In genomic region chr6:39702265-39702664, GRCh38 we compare ENCODE assay signal across 37 cellular contexts. TPM values are rescaled to one million over a fixed set of nuclear protein-coding genes. Genes with fewer than 3 reads are reported as not detected.
"Had no signal": no experiment of that assay in that cellular context is flagged by ENCODE, and none has a peak within 500 bp of the region (broad histone marks: within the 10 kb centered on the region; RNA-seq: fewer than 3 reads in every experiment).

No MANE protein-coding gene starts in this region.

- H3K9ac ChIP-seq: KMS-11 had no signal

- H3K9me3 ChIP-seq: MG63 had no signal

- H3K4me2 ChIP-seq: KMS-11 had no signal

- DNase-seq: Karpas-422, Kasumi-1, KG1, MG63, MM.1S, MV-4-11, NCI-H1048, NCI-H1092, NCI-H1092 treated with DMSO at 0.1 percent for 48 hours, NCI-H1105, NCI-H1105 treated with DMSO at 0.1 percent for 48 hours, NCI-H1417, NCI-H1417 treated with DMSO at 0.1 percent for 48 hours, NCI-H1436, NCI-H1436 treated with DMSO at 0.1 percent for 48 hours, NCI-H146, NCI-H1694, NCI-H1694 treated with DMSO at 0.1 percent for 48 hours, NCI-H187, NCI-H187 treated with DMSO at 0.1 percent for 48 hours, NCI-H1930, NCI-H2029, NCI-H2029 treated with DMSO at 0.1 percent for 48 hours, NCI-H2081, NCI-H2081 treated with DMSO at 0.1 percent for 48 hours, NCI-H2107, NCI-H2171, NCI-H2171 treated with DMSO at 0.1 percent for 48 hours, NCI-H2227 treated with DMSO at 0.1 percent for 48 hours, NCI-H226, NCI-H345, NCI-H446, NCI-H446 treated with DMSO at 0.1 percent for 48 hours, NCI-H510A had no signal

- H3K27me3 ChIP-seq: MG63 had no signal

- H3K4me3 ChIP-seq: MG63 had no signal

- H3K27ac ChIP-seq: KMS-11 had no signal

- H3K36me3 ChIP-seq: MG63 had no signal

RNA-seq across cellular contexts. Expression of gene KIF6, which starts 22.9 kb away (rescaled TPM):
- total RNA-seq: LHCN-M2, NCI-H460 had no signal
